In genomic region chr12:106956048-106956935, GRCh38 we compare ENCODE assay signal across 7 cellular contexts. TPM values are rescaled to one million over a fixed set of nuclear protein-coding genes. Genes with fewer than 3 reads are reported as not detected.
DNase-seq lines count a peak whose midpoint lies in the region; ATAC-seq, FAIRE-seq and TF ChIP-seq lines count a peak whose summit lies in the region.

No MANE protein-coding gene starts in this region.

- peak overlapping the region; percentile 87 for H3K27ac Mint-ChIP-seq in central memory CD8-positive, alpha-beta T cell (ENCODE audit: low read depth)

- H3K36me3 ChIP-seq in kidney (ENCODE audit: control insufficient read depth in 1 of 2, insufficient read depth in 2 of 2, low read length in 2 of 2) = no peaks in the 10 kb centered on the region

- peak overlapping the region; percentile 97 to 98 for H3K27ac ChIP-seq in kidney (ENCODE audit: low read depth in 2 of 2, low read length in 2 of 2)

- H3K4me3 ChIP-seq in kidney (ENCODE audit: low read length in 2 of 2) = peak overlapping the region; percentile 86 to 88

- peaks cover 24% of the 10 kb centered on the region for H3K36me3 Mint-ChIP-seq in central memory CD8-positive, alpha-beta T cell (ENCODE audit: insufficient read depth)

- TF ChIP-seq CTCF in kidney (IDR thresholded peaks at IDR 0.05; ENCODE audit: borderline replicate concordance, extremely low read depth, insufficient read depth) = no peak

- peaks cover 31% of the 10 kb centered on the region for H3K4me1 Mint-ChIP-seq in central memory CD8-positive, alpha-beta T cell

- peak overlapping the region; percentile 61 to 94 for H3K9ac ChIP-seq in kidney (ENCODE audit: low read length in 2 of 2)

- no peaks in the 10 kb centered on the region for H3K27me3 Mint-ChIP-seq in central memory CD8-positive, alpha-beta T cell

- TF ChIP-seq POLR2A in GM15510 (IDR thresholded peaks at IDR 0.05; ENCODE audit: borderline replicate concordance, extremely low read depth, insufficient read length) = peak; percentile 6

- H3K4me1 ChIP-seq in kidney (ENCODE audit: control insufficient read depth in 1 of 2, insufficient read depth in 1 of 2, low read depth in 1 of 2, low read length in 2 of 2) = peaks cover 6 to 7% of the 10 kb centered on the region in 2 donors

- DNase-seq in NCI-H2029 treated with DMSO at 0.1 percent for 48 hours (lab: John Stamatoyannopoulos, UW) (peak; percentile 34), kidney (peak; percentile 90)
- DNase-seq in activated CD4-positive, CD25-positive, alpha-beta regulatory T cell (lab: John Stamatoyannopoulos, UW) = peak; percentile 27 to 45 (median 30)
- peak; percentile 11 to 23 for DNase-seq in central memory CD8-positive, alpha-beta T cell (ENCODE audit: low spot score in 2 of 2)
- peak; percentile 33 to 53 for DNase-seq in stimulated activated CD4-positive, alpha-beta T cell treated with anti-CD3 and anti-CD28 coated beads, Interleukin-12 subunit alpha, Interleukin-12 subunit beta, amount 100 ng/mL, for 24 hours (ENCODE audit: low read depth in 2 of 2)

- no peaks in the 10 kb centered on the region for H3K9me3 ChIP-seq in kidney (ENCODE audit: control insufficient read depth in 1 of 2, low read length in 2 of 2)

- H3K9me3 Mint-ChIP-seq in central memory CD8-positive, alpha-beta T cell = no peaks in the 10 kb centered on the region

- peak; percentile 32 for ATAC-seq in HG02852 (IDR thresholded peaks at IDR 0.05; ENCODE audit: unreplicated experiment)
- ATAC-seq in central memory CD8-positive, alpha-beta T cell (replicated peaks; ENCODE audit: extremely low read depth, poor library complexity, severe bottlenecking) = peak; percentile 56

- intact Hi-C loops in kidney (cut with DNase I) = no loop called here

- no peak for FAIRE-seq in kidney (lab: Jason Lieb, UNC)

- H3K4me3 Mint-ChIP-seq in central memory CD8-positive, alpha-beta T cell = peak overlapping the region; percentile 97

RNA-seq across cellular contexts. Expression of gene TMEM263, which starts 0.6 kb away (rescaled TPM):
- 43.1 TPM for total RNA-seq in kidney
- 28.7 TPM for polyA plus RNA-seq in kidney (ENCODE audit: insufficient read depth, low read depth, low replicate concordance)

RNA-seq across cellular contexts. Expression of gene MTERF2, which starts 30.7 kb away (rescaled TPM):
- total RNA-seq in kidney = 15.0 TPM
- polyA plus RNA-seq in kidney (ENCODE audit: insufficient read depth, low read depth, low replicate concordance) = 26.2 TPM

Comparison
In these comparisons a context has a peak if more than half of its experiments do, and no peak if none do; other contexts are left out.
1. Peak in every context shown above with its lines: DNase-seq, ATAC-seq, H3K4me3 ChIP-seq and H3K27ac ChIP-seq.
2. DNase-seq: peak in every context shown above with its lines; median percentile 90 in kidney; 43 in stimulated activated CD4-positive, alpha-beta T cell treated with anti-CD3 and anti-CD28 coated beads, Interleukin-12 subunit alpha, Interleukin-12 subunit beta, amount 100 ng/mL, for 24 hours; 34 in NCI-H2029 treated with DMSO at 0.1 percent for 48 hours; 30 in activated CD4-positive, CD25-positive, alpha-beta regulatory T cell; 17 in central memory CD8-positive, alpha-beta T cell.